8 cellular contexts compared by ENCODE assay signal in the genomic region with DNA sequence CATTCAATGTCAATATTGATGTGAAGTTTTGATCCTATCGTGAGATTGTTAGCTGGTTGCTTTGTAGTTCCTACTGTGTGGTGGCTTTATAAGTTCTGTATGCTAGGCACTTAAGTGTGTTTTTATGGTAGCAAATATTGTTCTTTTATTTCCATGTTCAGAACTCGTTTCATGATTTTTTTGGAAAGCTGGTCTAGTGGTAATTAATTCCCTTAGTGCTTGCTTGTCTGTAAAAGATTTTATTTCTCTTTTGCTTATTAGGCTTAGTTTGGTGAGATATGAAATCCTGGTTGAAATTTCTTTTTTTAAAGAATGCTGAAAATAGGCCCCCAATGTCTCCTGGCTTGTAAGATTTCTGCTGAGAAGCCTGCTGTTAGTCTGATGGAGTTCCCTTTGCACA.
"Had no signal": no experiment of that assay in that cellular context is flagged by ENCODE, and none has a peak within 500 bp of the region (broad histone marks: within the 10 kb centered on the region; RNA-seq: fewer than 3 reads in every experiment).

No MANE protein-coding gene starts in this region.

- H3K4me1 ChIP-seq: HAP-1 had no signal

- H3K4me3 ChIP-seq: GM23248, GM23338, HAP-1 had no signal

- H3K27ac ChIP-seq: GM23248 had no signal

- H3K36me3 ChIP-seq: HAP-1 had no signal

- DNase-seq: GM23248, GOT3, H7, H9, HCEC 1CT, HFFc6 had no signal
